Comparison of ENCODE assay signal across 17 cellular contexts in the genomic region with DNA sequence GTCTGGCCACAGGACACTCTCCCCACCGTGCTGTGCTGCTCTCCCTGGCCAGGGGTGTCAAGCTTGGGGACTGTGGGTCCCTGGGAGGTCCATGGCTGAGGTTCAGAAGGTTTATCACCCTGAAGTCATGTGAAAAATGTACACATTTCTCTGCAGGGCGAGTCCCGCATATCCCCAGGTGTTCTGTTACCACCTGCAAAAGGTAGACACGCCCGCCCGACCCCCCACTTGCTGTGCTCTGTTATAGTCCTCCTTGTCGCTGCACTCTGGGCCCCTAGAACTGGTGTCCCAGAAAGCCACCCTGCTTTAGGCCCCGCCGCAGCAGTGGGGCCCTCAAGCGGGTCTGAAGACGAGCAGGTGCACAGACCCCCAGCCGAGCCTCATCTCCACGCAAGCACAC. TPM values are rescaled to one million over a fixed set of nuclear protein-coding genes. Genes with fewer than 3 reads are reported as not detected.
DNase-seq lines count a peak whose midpoint lies in the region; ATAC-seq, FAIRE-seq and TF ChIP-seq lines count a peak whose summit lies in the region.
"Had no signal": no experiment of that assay in that cellular context is flagged by ENCODE, and none has a peak within 500 bp of the region (broad histone marks: within the 10 kb centered on the region; RNA-seq: fewer than 3 reads in every experiment).

No MANE protein-coding gene starts in this region.

- no peak for TF ChIP-seq CTCF in Panc1 (IDR thresholded peaks at IDR 0.05)
- TF ChIP-seq CTCF in mammary epithelial cell (conservative IDR thresholded peaks at IDR 0.05 in 1 of 2, IDR thresholded peaks at IDR 0.05 in 1 of 2; ENCODE audit: extremely low read depth in 1 of 2, insufficient read depth in 1 of 2, low read depth in 1 of 2, low read length in 2 of 2) = no peak
- no peak for TF ChIP-seq CTCF in lower lobe of right lung (IDR thresholded peaks at IDR 0.05)
- no peak for TF ChIP-seq CTCF in upper lobe of right lung (IDR thresholded peaks at IDR 0.05)

- H4K20me1 ChIP-seq in mammary epithelial cell (ENCODE audit: insufficient read depth, low read length) = no peaks in the 10 kb centered on the region

- intact Hi-C loops in Panc1 (cut with micrococcal nuclease; ENCODE audit: unreplicated experiment) = no loop called here
- intact Hi-C loops in mammary epithelial cell (cut with micrococcal nuclease) = loop anchor here (1.0 to 5.0 kb wide), 2 partner anchors 12 to 82 kb away; a partner anchor contains a TSS
- intact Hi-C loops in lower lobe of right lung (cut with DNase I) = no loop called here
- intact Hi-C loops in upper lobe of right lung (cut with DNase I) = no loop called here

- H2AFZ ChIP-seq in mammary epithelial cell (ENCODE audit: low read depth, low read length) = no peak overlapping the region

- dilution Hi-C loops in mammary epithelial cell (cut with HindIII; ENCODE audit: low sequenced_read_pairs) = loop anchor here (10.0 kb wide), 1 partner anchor 215 kb away; a partner anchor contains a TSS

- H3K9ac ChIP-seq in mammary epithelial cell (ENCODE audit: insufficient read depth, low read length) = peak overlapping the region; percentile 68

- peaks cover 91% of the 10 kb centered on the region for H3K79me2 ChIP-seq in mammary epithelial cell (ENCODE audit: insufficient read depth, low read length)

- H3K4me1 ChIP-seq in Panc1 (ENCODE audit: control insufficient read depth, insufficient read depth, low read length) (peaks cover 64% of the 10 kb centered on the region), mammary epithelial cell (ENCODE audit: insufficient read depth, low read length) (peaks cover 56% of the 10 kb centered on the region), lower lobe of right lung (no peaks in the 10 kb centered on the region), upper lobe of right lung (no peaks in the 10 kb centered on the region)
- H3K4me1 ChIP-seq: psoas muscle had no signal

- no peaks in the 10 kb centered on the region for H3K9me3 ChIP-seq in Panc1 (ENCODE audit: control insufficient read depth, insufficient read depth, low read depth, low read length)
- peaks cover 3% of the 10 kb centered on the region for H3K9me3 ChIP-seq in mammary epithelial cell (replicated peaks; ENCODE audit: insufficient read depth, low read length)
- no peaks in the 10 kb centered on the region for H3K9me3 ChIP-seq in lower lobe of right lung
- no peaks in the 10 kb centered on the region for H3K9me3 ChIP-seq in upper lobe of right lung
- H3K9me3 ChIP-seq: psoas muscle had no signal

- H3K27me3 ChIP-seq in Panc1 (ENCODE audit: control insufficient read depth, insufficient read depth, low read length) (no peaks in the 10 kb centered on the region), mammary epithelial cell (ENCODE audit: insufficient read depth, low read length) (no peaks in the 10 kb centered on the region), lower lobe of right lung (ENCODE audit: low read depth) (no peaks in the 10 kb centered on the region), upper lobe of right lung (no peaks in the 10 kb centered on the region)

- H3K4me3 ChIP-seq in Panc1 (ENCODE audit: low read depth in 2 of 2, low read length in 2 of 2) (no peak overlapping the region), mammary epithelial cell (replicated peaks in 1 of 3; ENCODE audit: insufficient read depth in 1 of 3, low read depth in 2 of 3, low read length in 3 of 3) (no peak overlapping the region), lower lobe of right lung (no peak overlapping the region), upper lobe of right lung (no peak overlapping the region)
- H3K4me3 ChIP-seq: psoas muscle had no signal

- WGBS in mammary epithelial cell (ENCODE audit: low coverage, missing lambda C conversion rate) = 82% methylated on average over 13 of the region's 13 CpGs

- no peak for TF ChIP-seq POLR2A in GM12891 (IDR thresholded peaks at IDR 0.05; ENCODE audit: low read depth, low read length)

- FAIRE-seq in GM12891 (lab: Jason Lieb, UNC) = no peak
- FAIRE-seq: endometrium had no signal

- POLR2A ChIA-PET in Panc1 (lab: Charles Lee) = no interaction called here

- peak overlapping the region; percentile 94 for H3K27ac ChIP-seq in Panc1 (ENCODE audit: low read length)
- H3K27ac ChIP-seq in mammary epithelial cell (ENCODE audit: insufficient read depth, low read depth, low read length) = peak overlapping the region; percentile 97
- H3K27ac ChIP-seq in lower lobe of right lung = peak overlapping the region; percentile 64
- peak overlapping the region; percentile 60 for H3K27ac ChIP-seq in upper lobe of right lung
- H3K27ac ChIP-seq: psoas muscle had no signal

- DNase-seq in Panc1 (ENCODE audit: low read depth, low spot score) = no peak
- DNase-seq in mammary epithelial cell = no peak
- no peak for DNase-seq in lower lobe of right lung
- DNase-seq in upper lobe of right lung = no peak
- no peak for DNase-seq in cerebellar nuclear complex (lab: John Stamatoyannopoulos, UW)
- DNase-seq in GM12891 (ENCODE audit: insufficient read length, low spot score) = no peak
- DNase-seq: activated naive CD4-positive, alpha-beta T cell treated with anti-CD3 and anti-CD28 coated beads for 36 hours; COR-L47; NCI-H1105 treated with DMSO at 0.1 percent for 48 hours; NCI-H2081 treated with DMSO at 0.1 percent for 48 hours; NCI-H524; nephron progenitor cell; psoas muscle; Right ventricle myocardium superior; T-cell had no signal

- peak overlapping the region; percentile 59 for H3K4me2 ChIP-seq in mammary epithelial cell (ENCODE audit: insufficient read depth, low read depth, low read length)

- CTCF ChIA-PET in Panc1 (lab: Charles Lee) = no interaction called here
- CTCF ChIA-PET in mammary epithelial cell (lab: Charles Lee; ENCODE audit: low non-redundant PET) = no interaction called here

- no TSS peak for BruUV-seq in Panc1 (replicated peaks; lab: Mats Ljungman, UMichigan)
- no TSS peak for BruUV-seq in mammary epithelial cell (replicated peaks; lab: Mats Ljungman, UMichigan)

- in situ Hi-C loops in Panc1 (cut with HindIII; ENCODE audit: low pct_unique_long_range_greater_than_20kb, low sequenced_read_pairs) = no loop called here
- in situ Hi-C loops in mammary epithelial cell (cut with MboI; ENCODE audit: low sequenced_read_pairs in 2 of 2) = no loop called here

- H3K36me3 ChIP-seq in Panc1 (ENCODE audit: control insufficient read depth, insufficient read depth, low read length) (peaks cover 17% of the 10 kb centered on the region), mammary epithelial cell (ENCODE audit: insufficient read depth, low read length) (peaks cover 37% of the 10 kb centered on the region), lower lobe of right lung (peaks cover 88% of the 10 kb centered on the region), upper lobe of right lung (peaks cover 78% of the 10 kb centered on the region)

- ATAC-seq in Panc1 = no peak
- ATAC-seq in lower lobe of right lung = peak in 1 of 2 donors; percentile 12
- no peak for ATAC-seq in upper lobe of right lung
- ATAC-seq in HG02885 (IDR thresholded peaks at IDR 0.05; ENCODE audit: poor library complexity, unreplicated experiment) = no peak
- ATAC-seq: T-cell had no signal

TF ChIP-seq in GM12891, 5 proteins besides CTCF, POLR2A, EP300 and RAD21:
- TF ChIP-seq POLR2AphosphoS5 (IDR thresholded peaks at IDR 0.05; ENCODE audit: low read depth, low read length) = no peak
- TF ChIP-seq SPI1 (IDR thresholded peaks at IDR 0.05; ENCODE audit: low read depth, low read length) = no peak
- TF ChIP-seq POU2F2 (IDR thresholded peaks at IDR 0.05; ENCODE audit: low read depth, low read length) = no peak
- TF ChIP-seq PAX5 (IDR thresholded peaks at IDR 0.05; ENCODE audit: insufficient read depth, low read length, severe bottlenecking) = no peak
- no peak for TF ChIP-seq TAF1 (IDR thresholded peaks at IDR 0.05; ENCODE audit: low read depth, low read length)

RNA-seq across cellular contexts. Expression of a gene that starts 11.8 kb away (rescaled TPM):
- total RNA-seq in Panc1 (2021; ENCODE audit: unreplicated experiment) = 200 TPM
- 144 TPM for polyA plus RNA-seq in Panc1 (2012; ENCODE audit: insufficient read length)
- total RNA-seq in mammary epithelial cell = 100 to 1,000 TPM in 1 of 2 donors, 10 to 100 TPM in 1; 53.0 to 117 TPM
- polyA plus RNA-seq in mammary epithelial cell = 104 TPM
- 177 TPM for polyA minus RNA-seq in mammary epithelial cell
- total RNA-seq in lower lobe of right lung = 53.1 TPM
- total RNA-seq in upper lobe of right lung = 44.8 TPM
- polyA plus RNA-seq in GM12891 (2012; ENCODE audit: low read depth, missing spikeins) = 43.7 TPM

RNA-seq across cellular contexts. Expression of a gene that starts 16.1 kb away (rescaled TPM):
- 108 TPM for total RNA-seq in Panc1 (2021; ENCODE audit: unreplicated experiment)
- polyA plus RNA-seq in Panc1 (2012; ENCODE audit: insufficient read length) = 113 TPM
- total RNA-seq in mammary epithelial cell = 10 to 100 TPM; 45.2 to 51.2 TPM
- polyA plus RNA-seq in mammary epithelial cell = 11.5 TPM
- 43.1 TPM for polyA minus RNA-seq in mammary epithelial cell
- total RNA-seq in lower lobe of right lung = 63.0 TPM
- total RNA-seq in upper lobe of right lung = 77.3 TPM
- polyA plus RNA-seq in GM12891 (2012; ENCODE audit: low read depth, missing spikeins) = 70.3 TPM
